1 cellular context compared by ENCODE assay signal in genomic region chr6:14456941-14457340, GRCh38.
TF ChIP-seq lines count a peak whose summit lies in the region.

No MANE protein-coding gene starts in this region.

TF ChIP-seq in IMR-90, 13 proteins besides CTCF, POLR2A, EP300 and RAD21:
- TF ChIP-seq FOS (IDR thresholded peaks at IDR 0.05; ENCODE audit: low read depth, low read length) (no peak), MXI1 (IDR thresholded peaks at IDR 0.05; ENCODE audit: borderline replicate concordance, low read depth, low read length) (no peak), NFE2L2 (IDR thresholded peaks at IDR 0.05; ENCODE audit: low read depth, low read length) (no peak), MAZ (IDR thresholded peaks at IDR 0.05; ENCODE audit: borderline replicate concordance, low read depth, low read length) (no peak), SMC3 (IDR thresholded peaks at IDR 0.05; ENCODE audit: low read depth, low read length) (no peak), RFX5 (IDR thresholded peaks at IDR 0.05; ENCODE audit: low read depth, low read length) (no peak)
